In the genomic region with DNA sequence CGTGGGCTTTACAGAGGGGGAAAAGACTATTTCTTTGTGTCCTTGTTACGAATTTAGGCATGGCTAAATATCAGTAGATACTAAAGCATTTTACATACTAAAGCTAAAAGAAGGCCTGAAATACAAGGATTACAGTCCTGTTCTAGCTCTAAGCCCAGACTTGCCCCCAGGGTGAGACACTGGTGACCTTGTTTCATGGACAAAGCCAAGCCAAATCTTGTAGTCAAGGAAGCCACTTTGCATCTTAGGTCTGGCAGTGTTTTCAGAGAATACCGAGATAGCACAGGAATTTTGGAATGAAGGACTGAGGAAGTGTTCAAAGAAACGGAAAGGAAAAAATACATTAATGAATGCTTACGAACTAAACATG, we compare ENCODE assay signal across 8 cellular contexts. TPM values are rescaled to one million over a fixed set of nuclear protein-coding genes. Genes with fewer than 3 reads are reported as not detected.
DNase-seq lines count a peak whose midpoint lies in the region; FAIRE-seq lines count a peak whose summit lies in the region.

No MANE protein-coding gene starts in this region.

- H3K27ac Mint-ChIP-seq in activated naive CD8-positive, alpha-beta T cell, result peak overlapping the region; percentile 99

- peaks cover 7 to 31% (median 24%) of the 10 kb centered on the region in 5 donors for H3K4me1 ChIP-seq in subcutaneous abdominal adipose tissue (ENCODE audit: control insufficient read depth in 5 of 5, insufficient read depth in 5 of 5, low read length in 5 of 5)

- H3K4me3 Mint-ChIP-seq in activated naive CD8-positive, alpha-beta T cell, result peak overlapping the region; percentile 98

- H3K36me3 ChIP-seq in subcutaneous abdominal adipose tissue (ENCODE audit: control insufficient read depth in 5 of 5, insufficient read depth in 5 of 5, low read length in 5 of 5), result no peaks in the 10 kb centered on the region

- no peaks in the 10 kb centered on the region for H3K9me3 Mint-ChIP-seq in activated naive CD8-positive, alpha-beta T cell (ENCODE audit: low read depth)

- DNase-seq in NCI-H2227 (lab: John Stamatoyannopoulos, UW; ENCODE audit: unreplicated experiment) (peak; percentile 43), NCI-H2227 treated with DMSO at 0.1 percent for 48 hours (lab: John Stamatoyannopoulos, UW) (no peak), H4 (ENCODE audit: low spot score) (no peak), T1000 (lab: John Stamatoyannopoulos, UW) (no peak)
- DNase-seq in activated CD4-positive, CD25-positive, alpha-beta regulatory T cell (lab: John Stamatoyannopoulos, UW), result no peak

- H3K4me1 Mint-ChIP-seq in activated naive CD8-positive, alpha-beta T cell (ENCODE audit: low read depth), result peaks cover 34% of the 10 kb centered on the region

- peak overlapping the region; percentile 95 for H3K27ac ChIP-seq in subcutaneous abdominal adipose tissue (ENCODE audit: low read depth, low read length)

- no peaks in the 10 kb centered on the region for H3K27me3 Mint-ChIP-seq in activated naive CD8-positive, alpha-beta T cell

- no peaks in the 10 kb centered on the region for H3K36me3 Mint-ChIP-seq in activated naive CD8-positive, alpha-beta T cell

- H3K9ac ChIP-seq in subcutaneous abdominal adipose tissue (ENCODE audit: low read length in 5 of 5), result peak overlapping the region; percentile 79 to 94 (median 85)

- H3K4me3 ChIP-seq in subcutaneous abdominal adipose tissue (ENCODE audit: low read depth in 1 of 5, low read length in 5 of 5), result peak overlapping the region; percentile 81 to 100 (median 99)

- no peaks in the 10 kb centered on the region for H3K27me3 ChIP-seq in subcutaneous abdominal adipose tissue (ENCODE audit: control insufficient read depth in 5 of 5, insufficient read depth in 4 of 5, low read length in 5 of 5)

- peak; percentile 43 for FAIRE-seq in islet of Langerhans (lab: Jason Lieb, UNC)

- H3K9me3 ChIP-seq in subcutaneous abdominal adipose tissue (ENCODE audit: control insufficient read depth in 5 of 5, low read length in 5 of 5), result no peaks in the 10 kb centered on the region

RNA-seq across cellular contexts. Expression of gene G3BP2, which starts 0.7 kb away (rescaled TPM):
- 104 and 131 TPM in 2 replicates for total RNA-seq in H4 (2014; rRNA removed; shearing (Covaris generic))

RNA-seq across cellular contexts. Expression of gene CDKL2, which starts 43.6 kb away (rescaled TPM):
- 0.02 and 0.31 TPM in 2 replicates for total RNA-seq in H4 (2014; rRNA removed; shearing (Covaris generic))

RNA-seq across cellular contexts. Expression of gene USO1, which starts 50.4 kb away (rescaled TPM):
- total RNA-seq in H4 (2014; rRNA removed; shearing (Covaris generic)), result 63.4 and 70.9 TPM in 2 replicates
